Comparison of ENCODE assay signal across 1 cellular context in the genomic region with DNA sequence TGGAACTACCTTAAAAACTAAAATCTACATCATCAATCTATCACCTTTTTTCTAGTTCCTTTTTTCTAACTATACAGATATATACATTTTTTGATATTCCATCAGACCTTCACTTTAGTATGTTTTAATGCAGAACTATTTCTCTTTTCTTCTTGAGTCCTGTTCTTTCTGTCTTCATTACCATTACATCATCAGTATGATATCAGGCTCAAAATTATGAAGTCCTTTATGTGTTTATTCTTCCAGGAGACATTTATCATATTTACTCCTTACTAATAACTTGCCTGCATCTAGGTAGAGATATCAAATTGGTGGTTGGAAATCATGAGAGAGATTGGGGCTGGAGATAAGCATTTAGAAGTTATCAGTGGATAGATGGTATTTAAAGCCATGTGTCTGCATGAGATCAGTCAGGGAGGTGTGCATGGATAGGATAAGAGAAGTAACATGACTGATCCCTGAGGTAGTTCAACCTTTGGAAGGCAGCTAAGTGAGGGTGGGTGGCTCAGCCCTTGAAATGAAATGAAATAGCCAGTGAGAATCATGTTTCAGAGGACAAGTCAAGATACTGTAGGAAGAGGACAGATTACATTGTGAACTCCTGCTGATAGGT.
TF ChIP-seq lines count a peak whose summit lies in the region.

No MANE protein-coding gene starts in this region.

TF ChIP-seq in WTC11, 78 proteins besides CTCF, POLR2A, EP300 and RAD21 (continued from another document):
- TF ChIP-seq, protein P1, sequence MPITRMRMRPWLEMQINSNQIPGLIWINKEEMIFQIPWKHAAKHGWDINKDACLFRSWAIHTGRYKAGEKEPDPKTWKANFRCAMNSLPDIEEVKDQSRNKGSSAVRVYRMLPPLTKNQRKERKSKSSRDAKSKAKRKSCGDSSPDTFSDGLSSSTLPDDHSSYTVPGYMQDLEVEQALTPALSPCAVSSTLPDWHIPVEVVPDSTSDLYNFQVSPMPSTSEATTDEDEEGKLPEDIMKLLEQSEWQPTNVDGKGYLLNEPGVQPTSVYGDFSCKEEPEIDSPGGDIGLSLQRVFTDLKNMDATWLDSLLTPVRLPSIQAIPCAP (CRISPR knock-in tag; IDR thresholded peaks at IDR 0.05) = no peak
- TF ChIP-seq, protein P2, sequence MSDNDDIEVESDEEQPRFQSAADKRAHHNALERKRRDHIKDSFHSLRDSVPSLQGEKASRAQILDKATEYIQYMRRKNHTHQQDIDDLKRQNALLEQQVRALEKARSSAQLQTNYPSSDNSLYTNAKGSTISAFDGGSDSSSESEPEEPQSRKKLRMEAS (CRISPR knock-in tag; IDR thresholded peaks at IDR 0.05) = no peak
- no peak for TF ChIP-seq ELF4 (CRISPR knock-in tag; IDR thresholded peaks at IDR 0.05; ENCODE audit: low read depth)
- no peak for TF ChIP-seq ZBTB21 (CRISPR knock-in tag; IDR thresholded peaks at IDR 0.05; ENCODE audit: borderline replicate concordance)
- TF ChIP-seq NR2C2 (CRISPR knock-in tag; IDR thresholded peaks at IDR 0.05) = no peak
- TF ChIP-seq, protein P3, sequence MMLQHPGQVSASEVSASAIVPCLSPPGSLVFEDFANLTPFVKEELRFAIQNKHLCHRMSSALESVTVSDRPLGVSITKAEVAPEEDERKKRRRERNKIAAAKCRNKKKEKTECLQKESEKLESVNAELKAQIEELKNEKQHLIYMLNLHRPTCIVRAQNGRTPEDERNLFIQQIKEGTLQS (CRISPR knock-in tag; conservative IDR thresholded peaks at IDR 0.05) = no peak
- TF ChIP-seq NR3C1 (CRISPR knock-in tag; conservative IDR thresholded peaks at IDR 0.05; ENCODE audit: low read depth) = no peak
- TF ChIP-seq, protein P4, sequence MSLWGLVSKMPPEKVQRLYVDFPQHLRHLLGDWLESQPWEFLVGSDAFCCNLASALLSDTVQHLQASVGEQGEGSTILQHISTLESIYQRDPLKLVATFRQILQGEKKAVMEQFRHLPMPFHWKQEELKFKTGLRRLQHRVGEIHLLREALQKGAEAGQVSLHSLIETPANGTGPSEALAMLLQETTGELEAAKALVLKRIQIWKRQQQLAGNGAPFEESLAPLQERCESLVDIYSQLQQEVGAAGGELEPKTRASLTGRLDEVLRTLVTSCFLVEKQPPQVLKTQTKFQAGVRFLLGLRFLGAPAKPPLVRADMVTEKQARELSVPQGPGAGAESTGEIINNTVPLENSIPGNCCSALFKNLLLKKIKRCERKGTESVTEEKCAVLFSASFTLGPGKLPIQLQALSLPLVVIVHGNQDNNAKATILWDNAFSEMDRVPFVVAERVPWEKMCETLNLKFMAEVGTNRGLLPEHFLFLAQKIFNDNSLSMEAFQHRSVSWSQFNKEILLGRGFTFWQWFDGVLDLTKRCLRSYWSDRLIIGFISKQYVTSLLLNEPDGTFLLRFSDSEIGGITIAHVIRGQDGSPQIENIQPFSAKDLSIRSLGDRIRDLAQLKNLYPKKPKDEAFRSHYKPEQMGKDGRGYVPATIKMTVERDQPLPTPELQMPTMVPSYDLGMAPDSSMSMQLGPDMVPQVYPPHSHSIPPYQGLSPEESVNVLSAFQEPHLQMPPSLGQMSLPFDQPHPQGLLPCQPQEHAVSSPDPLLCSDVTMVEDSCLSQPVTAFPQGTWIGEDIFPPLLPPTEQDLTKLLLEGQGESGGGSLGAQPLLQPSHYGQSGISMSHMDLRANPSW (CRISPR knock-in tag; conservative IDR thresholded peaks at IDR 0.05; ENCODE audit: low read depth) = no peak
- TF ChIP-seq, protein P5, sequence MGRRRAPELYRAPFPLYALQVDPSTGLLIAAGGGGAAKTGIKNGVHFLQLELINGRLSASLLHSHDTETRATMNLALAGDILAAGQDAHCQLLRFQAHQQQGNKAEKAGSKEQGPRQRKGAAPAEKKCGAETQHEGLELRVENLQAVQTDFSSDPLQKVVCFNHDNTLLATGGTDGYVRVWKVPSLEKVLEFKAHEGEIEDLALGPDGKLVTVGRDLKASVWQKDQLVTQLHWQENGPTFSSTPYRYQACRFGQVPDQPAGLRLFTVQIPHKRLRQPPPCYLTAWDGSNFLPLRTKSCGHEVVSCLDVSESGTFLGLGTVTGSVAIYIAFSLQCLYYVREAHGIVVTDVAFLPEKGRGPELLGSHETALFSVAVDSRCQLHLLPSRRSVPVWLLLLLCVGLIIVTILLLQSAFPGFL (CRISPR knock-in tag; IDR thresholded peaks at IDR 0.05; ENCODE audit: borderline replicate concordance) = no peak
- TF ChIP-seq, protein P6, sequence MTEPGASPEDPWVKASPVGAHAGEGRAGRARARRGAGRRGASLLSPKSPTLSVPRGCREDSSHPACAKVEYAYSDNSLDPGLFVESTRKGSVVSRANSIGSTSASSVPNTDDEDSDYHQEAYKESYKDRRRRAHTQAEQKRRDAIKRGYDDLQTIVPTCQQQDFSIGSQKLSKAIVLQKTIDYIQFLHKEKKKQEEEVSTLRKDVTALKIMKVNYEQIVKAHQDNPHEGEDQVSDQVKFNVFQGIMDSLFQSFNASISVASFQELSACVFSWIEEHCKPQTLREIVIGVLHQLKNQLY (CRISPR knock-in tag; IDR thresholded peaks at IDR 0.05) = no peak
